12 cellular contexts compared by ENCODE assay signal in genomic region chr2:225037374-225038075, GRCh38. TPM values are rescaled to one million over a fixed set of nuclear protein-coding genes. Genes with fewer than 3 reads are reported as not detected.
A peak's percentile ranks its signal among the peaks of the same experiment; 100 is the strongest.
DNase-seq lines count a peak whose midpoint lies in the region; ATAC-seq and TF ChIP-seq lines count a peak whose summit lies in the region.
"Had no signal": no experiment of that assay in that cellular context is flagged by ENCODE, and none has a peak within 500 bp of the region (broad histone marks: within the 10 kb centered on the region; RNA-seq: fewer than 3 reads in every experiment).

No MANE protein-coding gene starts in this region.

- in situ Hi-C loops in gastrocnemius medialis (cut with MboI; ENCODE audit: low sequenced_read_pairs in 4 of 4), result no loop called here

- 37 to 47% methylated on average over 4 of the region's 4 CpGs for WGBS in sigmoid colon, 2 donors

- H3K4me1 ChIP-seq in sigmoid colon (peaks cover 0 to 14% (median 4%) of the 10 kb centered on the region in 4 donors), gastrocnemius medialis (peaks cover 6 to 13% of the 10 kb centered on the region in 2 donors)

- CTCF ChIA-PET in activated naive CD4-positive, alpha-beta T cell treated with anti-CD3 and anti-CD28 coated beads, Interleukin-2, amount 10 ng/mL, durations not matched to agents 7 days and 5 days (lab: Charles Lee), result interaction anchor here (0.7 kb wide), 1 partner anchor 17 kb away, joined by 3 read pairs; no protein-coding TSS in a partner anchor

- peaks cover 73% of the 10 kb centered on the region for H3K36me3 Mint-ChIP-seq in activated naive CD4-positive, alpha-beta T cell treated with anti-CD3 and anti-CD28 coated beads, Interleukin-2, amount 10 ng/mL, durations not matched to agents 7 days and 5 days
- peaks cover 21% of the 10 kb centered on the region for H3K36me3 Mint-ChIP-seq in T-helper 17 cell (ENCODE audit: low read depth)
- H3K36me3 Mint-ChIP-seq in effector memory CD8-positive, alpha-beta T cell (ENCODE audit: insufficient read depth), result peaks cover 22% of the 10 kb centered on the region

- no peak overlapping the region for H3K4me3 ChIP-seq in sigmoid colon
- H3K4me3 ChIP-seq in gastrocnemius medialis, result no peak overlapping the region
- H3K4me3 ChIP-seq: cardiac muscle cell, esophagus muscularis mucosa had no signal

- H3K27ac ChIP-seq in substantia nigra (ENCODE audit: low read depth, low read length, poor library complexity, severe bottlenecking) (peak overlapping the region; percentile 44), sigmoid colon (no peak overlapping the region), gastrocnemius medialis (no peak overlapping the region)
- H3K27ac ChIP-seq: cardiac muscle cell, esophagus muscularis mucosa had no signal

- H3K9me3 Mint-ChIP-seq in activated naive CD4-positive, alpha-beta T cell treated with anti-CD3 and anti-CD28 coated beads, Interleukin-2, amount 10 ng/mL, durations not matched to agents 7 days and 5 days, result no peaks in the 10 kb centered on the region
- H3K9me3 Mint-ChIP-seq in effector memory CD8-positive, alpha-beta T cell, result no peaks in the 10 kb centered on the region

- peak; percentile 10 for ATAC-seq in T-helper 17 cell
- no peak for ATAC-seq in effector memory CD8-positive, alpha-beta T cell (replicated peaks)
- ATAC-seq in gastrocnemius medialis, result no peak

- H3K27me3 Mint-ChIP-seq in activated naive CD4-positive, alpha-beta T cell treated with anti-CD3 and anti-CD28 coated beads, Interleukin-2, amount 10 ng/mL, durations not matched to agents 7 days and 5 days, result no peaks in the 10 kb centered on the region
- H3K27me3 Mint-ChIP-seq in T-helper 17 cell, result no peaks in the 10 kb centered on the region
- no peaks in the 10 kb centered on the region for H3K27me3 Mint-ChIP-seq in effector memory CD8-positive, alpha-beta T cell

- no peaks in the 10 kb centered on the region for H3K9me3 ChIP-seq in T-helper 17 cell (ENCODE audit: control insufficient read depth, low read length, poor library complexity, severe bottlenecking)
- H3K9me3 ChIP-seq in sigmoid colon, result no peaks in the 10 kb centered on the region
- no peaks in the 10 kb centered on the region for H3K9me3 ChIP-seq in gastrocnemius medialis
- H3K9me3 ChIP-seq: esophagus muscularis mucosa had no signal

- H3K36me3 ChIP-seq in sigmoid colon (no peaks in the 10 kb centered on the region), gastrocnemius medialis (no peaks in the 10 kb centered on the region)
- H3K36me3 ChIP-seq: cardiac muscle cell, esophagus muscularis mucosa had no signal

- intact Hi-C loops in sigmoid colon (cut with DNase I), result no loop called here
- intact Hi-C loops in gastrocnemius medialis (cut with DNase I; ENCODE audit: low total_unique reads), result no loop called here

- TF ChIP-seq EP300 in sigmoid colon (IDR thresholded peaks at IDR 0.05), result no peak

- no peak for TF ChIP-seq POLR2A in sigmoid colon (IDR thresholded peaks at IDR 0.05)
- TF ChIP-seq POLR2A in gastrocnemius medialis (IDR thresholded peaks at IDR 0.05), result no peak

- peaks cover 77% of the 10 kb centered on the region for H3K4me1 Mint-ChIP-seq in activated naive CD4-positive, alpha-beta T cell treated with anti-CD3 and anti-CD28 coated beads, Interleukin-2, amount 10 ng/mL, durations not matched to agents 7 days and 5 days
- peaks cover 63% of the 10 kb centered on the region for H3K4me1 Mint-ChIP-seq in T-helper 17 cell
- peaks cover 50 to 78% of the 10 kb centered on the region in 2 donors for H3K4me1 Mint-ChIP-seq in effector memory CD8-positive, alpha-beta T cell (ENCODE audit: low read depth in 2 of 2)

- TF ChIP-seq CTCF in sigmoid colon (IDR thresholded peaks at IDR 0.05) (no peak), gastrocnemius medialis (IDR thresholded peaks at IDR 0.05 in 4 of 5, conservative IDR thresholded peaks at IDR 0.05 in 1 of 5) (no peak)

- H3K4me3 Mint-ChIP-seq in activated naive CD4-positive, alpha-beta T cell treated with anti-CD3 and anti-CD28 coated beads, Interleukin-2, amount 10 ng/mL, durations not matched to agents 7 days and 5 days, result peak overlapping the region; percentile 73
- H3K4me3 Mint-ChIP-seq in T-helper 17 cell, result peak overlapping the region; percentile 100
- peak overlapping the region; percentile 90 to 99 for H3K4me3 Mint-ChIP-seq in effector memory CD8-positive, alpha-beta T cell

- peak overlapping the region; percentile 91 for H3K27ac Mint-ChIP-seq in activated naive CD4-positive, alpha-beta T cell treated with anti-CD3 and anti-CD28 coated beads, Interleukin-2, amount 10 ng/mL, durations not matched to agents 7 days and 5 days
- peak overlapping the region; percentile 100 for H3K27ac Mint-ChIP-seq in T-helper 17 cell
- H3K27ac Mint-ChIP-seq in effector memory CD8-positive, alpha-beta T cell, result peak overlapping the region; percentile 92 to 98

- peaks cover 0 to 19% (median 10%) of the 10 kb centered on the region in 3 donors for H3K27me3 ChIP-seq in sigmoid colon
- H3K27me3 ChIP-seq in gastrocnemius medialis, result peaks cover 0 to 5% (median 0%) of the 10 kb centered on the region in 3 donors

- DNase-seq in activated naive CD4-positive, alpha-beta T cell treated with anti-CD3 and anti-CD28 coated beads, Interleukin-2, amount 10 ng/mL, durations not matched to agents 7 days and 5 days, result no peak
- no peak for DNase-seq in activated naive CD4-positive, alpha-beta T cell treated with anti-CD3 and anti-CD28 coated beads, Interleukin-2, amount 50 U/mL, for 16 hours
- DNase-seq in T-helper 17 cell (no peak), substantia nigra (lab: John Stamatoyannopoulos, UW) (no peak), sigmoid colon (no peak), gastrocnemius medialis (no peak), cerebellar cortex (ENCODE audit: low spot score) (no peak)
- DNase-seq in effector memory CD8-positive, alpha-beta T cell, result no peak
- DNase-seq: activated CD8-positive, alpha-beta memory T cell treated with anti-CD3 and anti-CD28 coated beads, Interleukin-2, amount 50 U/mL, for 4 hours; KG1 had no signal

RNA-seq across cellular contexts. Expression of gene DOCK10, which starts 4.7 kb away (rescaled TPM):
- 100 to 1,000 TPM; 185 to 233 TPM for total RNA-seq in T-helper 17 cell
- 1 to 10 TPM; 4.2 to 8.0 (median 6.3) TPM for total RNA-seq in sigmoid colon
- polyA plus RNA-seq in sigmoid colon, result 10 to 100 TPM in 1 of 3 donors, 1 to 10 TPM in 2; 3.0 to 11.4 (median 4.2) TPM
- total RNA-seq in gastrocnemius medialis, result 1 to 10 TPM in 3 of 4 donors, under 1 TPM in 1; 0.97 to 1.9 (median 1.4) TPM
- total RNA-seq: cardiac muscle cell had no signal
- polyA plus RNA-seq: cardiac muscle cell had no signal

Comparison
In these comparisons a context has a peak if more than half of its experiments do, and no peak if none do; other contexts are left out.
1. RNA of gene DOCK10, which starts 4.7 kb away (total RNA-seq): 185 to 233 TPM in T-helper 17 cell; 4.2 to 8.0 TPM in sigmoid colon and 0.97 to 1.9 TPM in gastrocnemius medialis; every median in the first group is over 10 times any median in the second.
2. Peak in every context shown above with its lines, with median percentiles within 50 percentile points of each other: H3K27ac Mint-ChIP-seq and H3K4me3 Mint-ChIP-seq.